8 cellular contexts compared by ENCODE assay signal in genomic region chr1:27522860-27523665, GRCh38. TPM values are rescaled to one million over a fixed set of nuclear protein-coding genes. Genes with fewer than 3 reads are reported as not detected.
DNase-seq lines count a peak whose midpoint lies in the region; ATAC-seq and TF ChIP-seq lines count a peak whose summit lies in the region.

No MANE protein-coding gene starts in this region.

- no peaks in the 10 kb centered on the region for H3K36me3 ChIP-seq in gastrocnemius medialis

- H3K9me3 ChIP-seq in gastrocnemius medialis = no peaks in the 10 kb centered on the region

- peaks cover 73 to 74% of the 10 kb centered on the region in 2 donors for H3K4me1 ChIP-seq in gastrocnemius medialis

- H3K27me3 ChIP-seq in gastrocnemius medialis = no peaks in the 10 kb centered on the region

- no peak for ATAC-seq in gastrocnemius medialis

- TF ChIP-seq POLR2A in gastrocnemius medialis (IDR thresholded peaks at IDR 0.05) = no peak

- TF ChIP-seq CTCF in gastrocnemius medialis (IDR thresholded peaks at IDR 0.05 in 4 of 5, conservative IDR thresholded peaks at IDR 0.05 in 1 of 5) = peak in 4 of 5 experiments; percentile 12 to 45 (median 26)
- TF ChIP-seq CTCF in GM13977 (IDR thresholded peaks at IDR 0.05; ENCODE audit: extremely low read depth, insufficient read depth, missing control alignments) = no peak

- in situ Hi-C loops in gastrocnemius medialis (cut with MboI; ENCODE audit: low sequenced_read_pairs in 4 of 4) = loop anchor here in 2 of 4 donors (25.0 kb wide), 1 partner anchor 111 kb away; no protein-coding TSS in a partner anchor
- in situ Hi-C loops in GM13977 (cut with MboI; ENCODE audit: low pct_unique_long_range_greater_than_20kb, low sequenced_read_pairs, unreplicated experiment) = no loop called here

- peak overlapping the region; percentile 56 to 92 (median 80) for H3K27ac ChIP-seq in gastrocnemius medialis

- peak overlapping the region in 2 of 4 donors; percentile 17 to 35 for H3K4me3 ChIP-seq in gastrocnemius medialis

- DNase-seq in DMS153 (lab: John Stamatoyannopoulos, UW) (peak; percentile 55), NCI-H2171 treated with DMSO at 0.1 percent for 48 hours (lab: John Stamatoyannopoulos, UW) (peak; percentile 91), activated T-cell treated with anti-CD3 and anti-CD28 coated beads for 4 hours (peak; percentile 43), fibroblast of gingiva (ENCODE audit: low read depth) (peak; percentile 41), gastrocnemius medialis (no peak), NOMO-1 treated with DMSO at 0.1 percent for 48 hours (lab: John Stamatoyannopoulos, UW; ENCODE audit: unreplicated experiment) (no peak), NCI-H2196 (lab: John Stamatoyannopoulos, UW; ENCODE audit: unreplicated experiment) (no peak), GM13977 (ENCODE audit: low spot score) (no peak)

- intact Hi-C loops in gastrocnemius medialis (cut with DNase I; ENCODE audit: low total_unique reads) = loop anchor here (10.0 kb wide), 1 partner anchor 118 kb away; no protein-coding TSS in a partner anchor

RNA-seq across cellular contexts. Expression of gene WASF2, which starts 33.1 kb away (rescaled TPM):
- 10 to 100 TPM; 10.6 to 16.7 (median 13.3) TPM for total RNA-seq in gastrocnemius medialis

Comparison
In these comparisons a context has a peak if more than half of its experiments do, and no peak if none do; other contexts are left out.
1. DNase-seq: peak in DMS153 (single experiment), NCI-H2171 treated with DMSO at 0.1 percent for 48 hours (single experiment), activated T-cell treated with anti-CD3 and anti-CD28 coated beads for 4 hours (single experiment) and fibroblast of gingiva (single experiment); none in gastrocnemius medialis (0 of 2), NOMO-1 treated with DMSO at 0.1 percent for 48 hours (single experiment), NCI-H2196 (single experiment) and GM13977 (single experiment).